Comparison of ENCODE assay signal across 8 cellular contexts in genomic region chr2:26691881-26692813, GRCh38. TPM values are rescaled to one million over a fixed set of nuclear protein-coding genes. Genes with fewer than 3 reads are reported as not detected.
DNase-seq lines count a peak whose midpoint lies in the region; ATAC-seq, FAIRE-seq and TF ChIP-seq lines count a peak whose summit lies in the region.

Gene KCNK3, plus strand, starts transcription at chr2:26692722. Its CDS starts 154 bp downstream, at chr2:26692876.

- TF ChIP-seq CTCF in A673 (conservative IDR thresholded peaks at IDR 0.05; ENCODE audit: low read depth, low read length), result no peak
- no peak for TF ChIP-seq CTCF in GM12878 (IDR thresholded peaks at IDR 0.05 in 2 of 3, conservative IDR thresholded peaks at IDR 0.05 in 1 of 3; ENCODE audit: control insufficient read depth in 2 of 3, extremely low read depth in 1 of 3, insufficient read depth in 1 of 3, low read depth in 3 of 3, low read length in 3 of 3)
- no peak for TF ChIP-seq CTCF in smooth muscle cell (IDR thresholded peaks at IDR 0.05; ENCODE audit: borderline replicate concordance, insufficient read depth, poor library complexity, severe bottlenecking)

- CTCF ChIA-PET in A673 (lab: Charles Lee), result no interaction called here
- CTCF ChIA-PET in T-cell (lab: Charles Lee), result no interaction called here
- CTCF ChIA-PET in GM12878 (lab: Yijun Ruan, JAX), result no interaction called here

- H4K20me1 ChIP-seq in GM12878 (ENCODE audit: control insufficient read depth, insufficient read depth) (no peaks in the 10 kb centered on the region), smooth muscle cell (ENCODE audit: low read depth) (no peaks in the 10 kb centered on the region)

- peaks cover 59 to 79% of the 10 kb centered on the region in 2 donors for H3K27me3 Mint-ChIP-seq in T-cell

- peaks cover 6 to 11% (median 9%) of the 10 kb centered on the region in 3 donors for H3K4me1 Mint-ChIP-seq in T-cell

- SMC1A ChIA-PET in GM12878 (lab: Charles Lee; ENCODE audit: uncharacterized antibody, unreplicated experiment), result no interaction called here

- 25% methylated on average over 11 of the region's 53 CpGs for WGBS in GM12878 (ENCODE audit: insufficient coverage, insufficient replicate concordance, low lambda C conversion rate, missing lambda C conversion rate)
- 15% methylated on average over 12 of the region's 53 CpGs for WGBS in smooth muscle cell (ENCODE audit: low lambda C conversion rate)

- peaks cover 53% of the 10 kb centered on the region for H3K27me3 ChIP-seq in A673 (replicated peaks; ENCODE audit: insufficient read depth, low read depth, low read length, poor library complexity)
- peaks cover 3 to 17% of the 10 kb centered on the region in 2 experiments; a peak in 3 of 4 replicates for H3K27me3 ChIP-seq in GM12878 (replicated peaks in 1 of 2; ENCODE audit: control insufficient read depth in 2 of 2, insufficient read depth in 2 of 2, low read length in 1 of 2)
- H3K27me3 ChIP-seq in smooth muscle cell (ENCODE audit: low read depth), result peaks cover 15% of the 10 kb centered on the region

- no peak within 1 kb of the TSS for H3K4me2 ChIP-seq in GM12878 (ENCODE audit: control insufficient read depth, insufficient read depth)
- H3K4me2 ChIP-seq in smooth muscle cell, result peak within 1 kb of the TSS; percentile 93

- peak within 1 kb of the TSS; percentile 3 to 56 (median 37) for H3K4me3 Mint-ChIP-seq in T-cell

- H2AFZ ChIP-seq in GM12878 (ENCODE audit: control insufficient read depth, low read depth, low read length), result no peak within 1 kb of the TSS
- no peak within 1 kb of the TSS for H2AFZ ChIP-seq in smooth muscle cell (ENCODE audit: low read depth)

- intact Hi-C loops in A673 (cut with micrococcal nuclease; ENCODE audit: unreplicated experiment) (no loop called here), GM12878 (cut with micrococcal nuclease; ENCODE audit: unreplicated experiment) (no loop called here)

- H3K79me2 ChIP-seq in GM12878 (ENCODE audit: control insufficient read depth, insufficient read depth, low read length), result no peaks in the 10 kb centered on the region
- H3K79me2 ChIP-seq in smooth muscle cell (ENCODE audit: low read depth), result no peaks in the 10 kb centered on the region

- H3K9me3 Mint-ChIP-seq in T-cell, result no peaks in the 10 kb centered on the region

- H3F3A ChIP-seq in smooth muscle cell (ENCODE audit: low read depth), result no peaks in the 10 kb centered on the region

- RAD21 ChIA-PET in GM12878 (lab: Charles Lee; ENCODE audit: unreplicated experiment), result no interaction called here

- FAIRE-seq in HTR-8/SVneo (lab: Jason Lieb, UNC) (no peak), GM12878 (lab: Jason Lieb, UNC) (no peak)

- POLR2A ChIA-PET in A673 (lab: Charles Lee; ENCODE audit: low non-redundant PET) (interaction anchor here (0.8 kb wide), 1 partner anchor 214 kb away, joined by 14 read pairs; no protein-coding TSS in a partner anchor), T-cell (lab: Charles Lee) (no interaction called here), GM12878 (lab: Charles Lee) (no interaction called here)

- peak within 1 kb of the TSS; percentile 25 for H3K4me3 ChIP-seq in A673 (ENCODE audit: low read depth, low read length, poor library complexity, severe bottlenecking)
- H3K4me3 ChIP-seq in GM12878, result no peak within 1 kb of the TSS
- peak within 1 kb of the TSS; percentile 49 for H3K4me3 ChIP-seq in iPS-18c (ENCODE audit: insufficient read depth, low read depth, low read length)
- peak within 1 kb of the TSS; percentile 51 for H3K4me3 ChIP-seq in smooth muscle cell

- no peak within 1 kb of the TSS for H3K9ac ChIP-seq in GM12878 (ENCODE audit: control insufficient read depth, insufficient read depth, low read length)
- no peak within 1 kb of the TSS for H3K9ac ChIP-seq in smooth muscle cell (ENCODE audit: low read depth)

- peak; percentile 84 to 95 (median 86) for ATAC-seq in T-cell (replicated peaks in 1 of 4)
- peak; percentile 31; the same call in 1 of the 3 replicates for ATAC-seq in GM12878
- ATAC-seq in GM18870 (IDR thresholded peaks at IDR 0.05; ENCODE audit: unreplicated experiment), result no peak
- ATAC-seq in HG03442 (IDR thresholded peaks at IDR 0.05; ENCODE audit: unreplicated experiment), result no peak

- in situ Hi-C loops in GM12878 (cut with MboI), result no loop called here

- H3K36me3 ChIP-seq in A673 (ENCODE audit: insufficient read depth, low read length, poor library complexity, severe bottlenecking) (no peaks in the 10 kb centered on the region), GM12878 (ENCODE audit: control insufficient read depth in 2 of 2, insufficient read depth in 2 of 2, low read length in 1 of 2) (no peaks in the 10 kb centered on the region), smooth muscle cell (ENCODE audit: low read depth) (no peaks in the 10 kb centered on the region)

- BruUV-seq in A673 (replicated peaks; lab: Mats Ljungman, UMichigan) (no TSS peak), GM12878 (replicated peaks; lab: Mats Ljungman, UMichigan) (no TSS peak)

- TF ChIP-seq EP300 in GM12878 (IDR thresholded peaks at IDR 0.05; ENCODE audit: borderline replicate concordance in 1 of 2, control insufficient read depth in 1 of 2, low read depth in 2 of 2, low read length in 2 of 2), result no peak

- no peaks in the 10 kb centered on the region for H3K9me3 ChIP-seq in A673 (ENCODE audit: low read depth, low read length, poor library complexity, severe bottlenecking)
- H3K9me3 ChIP-seq in GM12878 (replicated peaks; ENCODE audit: control insufficient read depth, insufficient read depth, low read length), result no peaks in the 10 kb centered on the region
- no peaks in the 10 kb centered on the region for H3K9me3 ChIP-seq in iPS-18c (ENCODE audit: control insufficient read depth, insufficient read depth, low read length)
- H3K9me3 ChIP-seq in smooth muscle cell (replicated peaks; ENCODE audit: low read depth), result no peaks in the 10 kb centered on the region

- DNase-seq in A673 (ENCODE audit: low spot score) (peak; percentile 69), HTR-8/SVneo (ENCODE audit: insufficient read length, low spot score) (peak; percentile 57), T-cell (peak in 28 of 34 experiments; percentile 3 to 48 (median 31)), GM12878 (ENCODE audit: low read depth, low spot score) (no peak), smooth muscle cell (lab: John Stamatoyannopoulos, UW; ENCODE audit: unreplicated experiment) (peak; percentile 73)

- no peak within 1 kb of the TSS for H3K27ac Mint-ChIP-seq in T-cell

- no peak for TF ChIP-seq POLR2A in GM12878 (IDR thresholded peaks at IDR 0.05; ENCODE audit: low read depth, low read length)

- no peak within 1 kb of the TSS for H3K27ac ChIP-seq in A673 (ENCODE audit: low read depth, low read length, poor library complexity, severe bottlenecking)
- no peak within 1 kb of the TSS for H3K27ac ChIP-seq in GM12878 (ENCODE audit: control insufficient read depth, insufficient read depth)
- peak within 1 kb of the TSS; percentile 44 for H3K27ac ChIP-seq in smooth muscle cell (ENCODE audit: low read depth)

- no peaks in the 10 kb centered on the region for H3K36me3 Mint-ChIP-seq in T-cell

- H3K4me1 ChIP-seq in A673 (ENCODE audit: insufficient read depth, low read length, poor library complexity, severe bottlenecking), result no peaks in the 10 kb centered on the region
- no peaks in the 10 kb centered on the region for H3K4me1 ChIP-seq in GM12878 (ENCODE audit: control insufficient read depth, insufficient read depth, low read length)
- peaks cover 15% of the 10 kb centered on the region for H3K4me1 ChIP-seq in smooth muscle cell (ENCODE audit: low read depth)

- no peak for TF ChIP-seq RAD21 in GM12878 (IDR thresholded peaks at IDR 0.05; ENCODE audit: insufficient read depth, low read depth, low read length)

RNA-seq across cellular contexts. Expression of gene KCNK3, which starts in this region (rescaled TPM):
- total RNA-seq in A673 (2021) (0.13 and 0.31 TPM in 2 replicates), T-cell (under 1 TPM in 3 of 5 donors, not detected in 2; 0.23 to 0.35 (median 0.26) TPM), GM12878 (2014; rRNA removed) (not detected in 2 replicates), GM12878 (2014; rRNA removed; fragmentation: Illumina TruSeq; extraction: Trizol) (not detected in 2 replicates), GM12878 (2021) (0.11 and 0.13 TPM in 2 replicates), smooth muscle cell (1.1 and 3.0 TPM in 2 replicates)
- not detected in 2 replicates for total RNA-seq in GM12878 (2013; cell fraction: nucleolus; rRNA removed)
- polyA plus RNA-seq in GM12878 (2011; ENCODE audit: low read depth), result not detected
- polyA plus RNA-seq in GM12878 (2011; rRNA removed) (not detected in 2 replicates), GM12878 (2014; fragmentation: Illumina TruSeq; extraction: Trizol) (not detected in 2 replicates), GM12878 (2014; fragmentation: Nextera tagmentation; extraction: Ambion mirVana) (not detected), GM12878 (2014; rRNA removed) (not detected in 2 replicates), GM12878 (2016; fragmentation: Nextera tagmentation; extraction: Ambion mirVana) (not detected), smooth muscle cell (4.9 and 7.5 TPM in 2 replicates)
- not detected in 2 replicates for polyA plus RNA-seq in GM12878 (2011; cell fraction: cytosol; rRNA removed)
- not detected in 2 replicates for polyA plus RNA-seq in GM12878 (2011; cell fraction: nucleus; rRNA removed)
- not detected in 2 replicates for polyA plus RNA-seq in GM12878 (2012)
- polyA minus RNA-seq in GM12878 (2011; rRNA and poly(A)+ RNA removed), result not detected in 2 replicates
- polyA minus RNA-seq in GM12878 (2011; cell fraction: cytosol; rRNA and poly(A)+ RNA removed), result 0.21 and 0.27 TPM in 2 replicates
- polyA minus RNA-seq in GM12878 (2011; cell fraction: nucleus; rRNA and poly(A)+ RNA removed), result not detected in 2 replicates

Comparison
In these comparisons a context has a peak if more than half of its experiments do, and no peak if none do; other contexts are left out.
1. Peak in DNase-seq and H3K4me3 ChIP-seq in A673; RNA of the gene not detected or under 1 TPM.
2. Peak in DNase-seq and ATAC-seq in T-cell; RNA of the gene not detected or under 1 TPM.
3. Peak in ATAC-seq in GM12878; RNA of the gene not detected or under 1 TPM.